Comparison of ENCODE assay signal across 7 cellular contexts in the genomic region with DNA sequence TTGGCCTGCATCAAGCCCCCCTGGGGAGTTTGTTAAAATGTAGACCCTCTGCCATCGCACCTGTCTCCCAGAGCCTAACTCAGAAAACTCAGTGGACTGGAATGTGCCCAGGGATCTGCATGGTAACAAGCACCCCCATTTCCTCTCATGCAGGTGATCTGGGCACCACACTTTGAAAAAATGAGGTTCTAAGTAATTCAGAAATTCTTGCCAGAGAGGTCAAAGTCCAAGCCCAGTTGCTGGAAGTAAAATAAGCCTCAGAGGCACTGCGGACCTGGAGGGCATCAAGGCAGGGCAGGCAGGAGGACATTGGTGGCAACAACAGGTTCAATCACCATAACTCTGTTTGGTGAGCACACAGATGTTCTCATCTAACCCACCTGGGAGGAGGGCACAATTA. TPM values are rescaled to one million over a fixed set of nuclear protein-coding genes. Genes with fewer than 3 reads are reported as not detected.
"Had no signal": no experiment of that assay in that cellular context is flagged by ENCODE, and none has a peak within 500 bp of the region (broad histone marks: within the 10 kb centered on the region; RNA-seq: fewer than 3 reads in every experiment).

No MANE protein-coding gene starts in this region.

RNA-seq across cellular contexts. Expression of gene GOLGA8T, which starts 33.0 kb away (rescaled TPM):
- total RNA-seq: stomach, subcutaneous adipose tissue, suprapubic skin, tibial nerve, transverse colon, ureter, uterus had no signal
- polyA plus RNA-seq: stomach had no signal
